In genomic region chr19:41187884-41188279, GRCh38 we compare ENCODE assay signal across 24 cellular contexts. TPM values are rescaled to one million over a fixed set of nuclear protein-coding genes. Genes with fewer than 3 reads are reported as not detected.
"Had no signal": no experiment of that assay in that cellular context is flagged by ENCODE, and none has a peak within 500 bp of the region (broad histone marks: within the 10 kb centered on the region; RNA-seq: fewer than 3 reads in every experiment).

No MANE protein-coding gene starts in this region.

- H3K4me3 ChIP-seq: esophagus muscularis mucosa, lung, ovary, psoas muscle, sigmoid colon, spleen, suprapubic skin, transverse colon had no signal

- ATAC-seq: left lobe of liver; natural killer cell; psoas muscle; right cardiac atrium; stimulated activated naive B cell treated with anti-CD40 and anti-IgM and Interleukin-4, amounts not matched to agents 10 μg/mL and 1 μg/mL and 100 μg/mL, for 72 hours had no signal

- H3K27ac ChIP-seq: epithelial cell of prostate, esophagus muscularis mucosa, ovary, psoas muscle, spleen, suprapubic skin, transverse colon had no signal

- H3K36me3 Mint-ChIP-seq: memory B cell; natural killer cell; stimulated activated naive B cell treated with anti-CD40 and anti-IgM and Interleukin-4, amounts not matched to agents 10 μg/mL and 1 μg/mL and 100 μg/mL, for 72 hours had no signal

- H3K36me3 ChIP-seq: esophagus muscularis mucosa, ovary, sigmoid colon, spleen, suprapubic skin, transverse colon had no signal

- H3K27me3 ChIP-seq: ovary had no signal

- H3K4me1 ChIP-seq: psoas muscle had no signal

- H3K27ac Mint-ChIP-seq: memory B cell; natural killer cell; stimulated activated naive B cell treated with anti-CD40 and anti-IgM and Interleukin-4, amounts not matched to agents 10 μg/mL and 1 μg/mL and 100 μg/mL, for 72 hours; stimulated activated naive CD8-positive, alpha-beta T cell treated with anti-CD3 and anti-CD28 coated beads, Interleukin-15, Interleukin-2, amounts not matched to agents 100 ng/mL and 50 ng/mL, for 24 hours had no signal

- DNase-seq: cortex of kidney; effector CD4-positive, alpha-beta T cell; foreskin melanocyte; kidney; natural killer cell; occipital lobe; ovary; posterior cingulate gyrus; psoas muscle; right cardiac atrium; sigmoid colon; spleen; stimulated activated naive B cell treated with anti-CD40 and anti-IgM and Interleukin-4, amounts not matched to agents 10 μg/mL and 1 μg/mL and 100 μg/mL, for 72 hours; transverse colon had no signal

- H3K4me3 Mint-ChIP-seq: endodermal cell; memory B cell; natural killer cell; stimulated activated naive B cell treated with anti-CD40 and anti-IgM and Interleukin-4, amounts not matched to agents 10 μg/mL and 1 μg/mL and 100 μg/mL, for 72 hours; stimulated activated naive CD8-positive, alpha-beta T cell treated with anti-CD3 and anti-CD28 coated beads, Interleukin-15, Interleukin-2, amounts not matched to agents 100 ng/mL and 50 ng/mL, for 24 hours had no signal

- H3K9me3 ChIP-seq: esophagus muscularis mucosa, ovary, psoas muscle, sigmoid colon, spleen, suprapubic skin, transverse colon had no signal

- H3K9me3 Mint-ChIP-seq: endodermal cell; memory B cell; natural killer cell; stimulated activated naive B cell treated with anti-CD40 and anti-IgM and Interleukin-4, amounts not matched to agents 10 μg/mL and 1 μg/mL and 100 μg/mL, for 72 hours; stimulated activated naive CD8-positive, alpha-beta T cell treated with anti-CD3 and anti-CD28 coated beads, Interleukin-15, Interleukin-2, amounts not matched to agents 100 ng/mL and 50 ng/mL, for 24 hours had no signal

RNA-seq across cellular contexts. Expression of gene CYP2S1, which starts 5.1 kb away (rescaled TPM):
- total RNA-seq: myocyte had no signal
- polyA plus RNA-seq: neural cell had no signal
